In the genomic region with DNA sequence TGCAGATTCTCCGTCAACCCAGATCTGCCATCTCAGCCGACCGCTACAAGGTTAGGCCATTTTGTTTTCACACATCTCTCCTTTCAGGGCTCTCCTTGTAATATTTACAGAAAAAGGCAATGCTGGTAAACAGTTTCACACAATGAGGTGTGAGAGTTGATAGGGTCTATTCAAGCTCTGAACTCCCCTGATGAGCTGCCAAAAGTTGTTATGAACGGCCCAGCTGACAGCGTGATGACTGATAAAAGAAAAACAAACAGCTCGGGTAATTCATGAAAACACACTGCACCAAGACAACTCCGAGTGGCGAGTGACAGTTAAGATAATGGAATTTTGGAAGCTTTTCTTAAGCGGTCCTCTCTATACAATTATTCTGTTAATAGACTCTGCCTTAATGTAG, we compare ENCODE assay signal across 1 cellular context.
TF ChIP-seq lines count a peak whose summit lies in the region.

No MANE protein-coding gene starts in this region.

TF ChIP-seq in K562, 482 proteins besides CTCF, POLR2A, EP300 and RAD21 (continued from another document):
- TF ChIP-seq, protein P1, sequence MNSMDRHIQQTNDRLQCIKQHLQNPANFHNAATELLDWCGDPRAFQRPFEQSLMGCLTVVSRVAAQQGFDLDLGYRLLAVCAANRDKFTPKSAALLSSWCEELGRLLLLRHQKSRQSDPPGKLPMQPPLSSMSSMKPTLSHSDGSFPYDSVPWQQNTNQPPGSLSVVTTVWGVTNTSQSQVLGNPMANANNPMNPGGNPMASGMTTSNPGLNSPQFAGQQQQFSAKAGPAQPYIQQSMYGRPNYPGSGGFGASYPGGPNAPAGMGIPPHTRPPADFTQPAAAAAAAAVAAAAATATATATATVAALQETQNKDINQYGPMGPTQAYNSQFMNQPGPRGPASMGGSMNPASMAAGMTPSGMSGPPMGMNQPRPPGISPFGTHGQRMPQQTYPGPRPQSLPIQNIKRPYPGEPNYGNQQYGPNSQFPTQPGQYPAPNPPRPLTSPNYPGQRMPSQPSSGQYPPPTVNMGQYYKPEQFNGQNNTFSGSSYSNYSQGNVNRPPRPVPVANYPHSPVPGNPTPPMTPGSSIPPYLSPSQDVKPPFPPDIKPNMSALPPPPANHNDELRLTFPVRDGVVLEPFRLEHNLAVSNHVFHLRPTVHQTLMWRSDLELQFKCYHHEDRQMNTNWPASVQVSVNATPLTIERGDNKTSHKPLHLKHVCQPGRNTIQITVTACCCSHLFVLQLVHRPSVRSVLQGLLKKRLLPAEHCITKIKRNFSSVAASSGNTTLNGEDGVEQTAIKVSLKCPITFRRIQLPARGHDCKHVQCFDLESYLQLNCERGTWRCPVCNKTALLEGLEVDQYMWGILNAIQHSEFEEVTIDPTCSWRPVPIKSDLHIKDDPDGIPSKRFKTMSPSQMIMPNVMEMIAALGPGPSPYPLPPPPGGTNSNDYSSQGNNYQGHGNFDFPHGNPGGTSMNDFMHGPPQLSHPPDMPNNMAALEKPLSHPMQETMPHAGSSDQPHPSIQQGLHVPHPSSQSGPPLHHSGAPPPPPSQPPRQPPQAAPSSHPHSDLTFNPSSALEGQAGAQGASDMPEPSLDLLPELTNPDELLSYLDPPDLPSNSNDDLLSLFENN (IDR thresholded peaks at IDR 0.05; ENCODE audit: low read depth in 2 of 2, low read length in 2 of 2), result no peak
- TF ChIP-seq YY1 (IDR thresholded peaks at IDR 0.05; ENCODE audit: borderline replicate concordance in 1 of 3, control insufficient read depth in 1 of 3, extremely low read depth in 1 of 3, insufficient read depth in 3 of 3, insufficient read length in 1 of 3, insufficient replicate concordance in 2 of 3, low read depth in 1 of 3, low read length in 2 of 3), result no peak
- no peak for TF ChIP-seq POLR3G (IDR thresholded peaks at IDR 0.05; ENCODE audit: extremely low read depth, insufficient read length, insufficient replicate concordance)
- TF ChIP-seq NR2C1 (IDR thresholded peaks at IDR 0.05), result no peak
- TF ChIP-seq NR2C1 (tag; IDR thresholded peaks at IDR 0.05), result no peak
- TF ChIP-seq RBM14 (IDR thresholded peaks at IDR 0.05; ENCODE audit: borderline replicate concordance, insufficient read depth, low read depth, low read length), result no peak
- TF ChIP-seq, protein P2, sequence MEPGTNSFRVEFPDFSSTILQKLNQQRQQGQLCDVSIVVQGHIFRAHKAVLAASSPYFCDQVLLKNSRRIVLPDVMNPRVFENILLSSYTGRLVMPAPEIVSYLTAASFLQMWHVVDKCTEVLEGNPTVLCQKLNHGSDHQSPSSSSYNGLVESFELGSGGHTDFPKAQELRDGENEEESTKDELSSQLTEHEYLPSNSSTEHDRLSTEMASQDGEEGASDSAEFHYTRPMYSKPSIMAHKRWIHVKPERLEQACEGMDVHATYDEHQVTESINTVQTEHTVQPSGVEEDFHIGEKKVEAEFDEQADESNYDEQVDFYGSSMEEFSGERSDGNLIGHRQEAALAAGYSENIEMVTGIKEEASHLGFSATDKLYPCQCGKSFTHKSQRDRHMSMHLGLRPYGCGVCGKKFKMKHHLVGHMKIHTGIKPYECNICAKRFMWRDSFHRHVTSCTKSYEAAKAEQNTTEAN (CRISPR knock-in tag; IDR thresholded peaks at IDR 0.05), result no peak
